Comparison of ENCODE assay signal across 26 cellular contexts in genomic region chr12:124691429-124691828, GRCh38.
"Had no signal": no experiment of that assay in that cellular context is flagged by ENCODE, and none has a peak within 500 bp of the region (broad histone marks: within the 10 kb centered on the region; RNA-seq: fewer than 3 reads in every experiment).

No MANE protein-coding gene starts in this region.

- H3K9me3 ChIP-seq: gastrocnemius medialis had no signal

- H3K27ac ChIP-seq: epithelial cell of prostate, esophagus squamous epithelium, gastrocnemius medialis, heart right ventricle, left lung, lower lobe of right lung had no signal

- H3K27me3 ChIP-seq: esophagus squamous epithelium, gastrocnemius medialis, heart right ventricle, left lung had no signal

- ATAC-seq: effector memory CD8-positive, alpha-beta T cell; esophagus mucosa; gastrocnemius medialis; heart right ventricle; left cardiac atrium; left lung; left ventricle myocardium superior; lower lobe of right lung; mucosa of descending colon; naive thymus-derived CD8-positive, alpha-beta T cell had no signal

- H3K4me3 ChIP-seq: esophagus squamous epithelium, gastrocnemius medialis, heart right ventricle, left lung, lower lobe of right lung, mucosa of descending colon had no signal

- FAIRE-seq: endometrium, islet of Langerhans, keratinocyte had no signal

- H3K36me3 ChIP-seq: esophagus squamous epithelium, gastrocnemius medialis, heart right ventricle, left lung, lower lobe of right lung had no signal

- DNase-seq: cortex of kidney; effector CD8-positive, alpha-beta T cell; effector memory CD8-positive, alpha-beta T cell; endodermal cell; erythroblast; esophagus squamous epithelium; foreskin fibroblast; foreskin melanocyte; gastrocnemius medialis; glutamatergic neuron; head of caudate nucleus; heart right ventricle; hippocampal formation; left cardiac atrium; left lung; lower lobe of right lung; mesenchymal stem cell; mucosa of descending colon; naive B cell; naive thymus-derived CD8-positive, alpha-beta T cell had no signal
